ENCODE assay signal across 34 cellular contexts in genomic region chr14:21018286-21018685, GRCh38. TPM values are rescaled to one million over a fixed set of nuclear protein-coding genes. Genes with fewer than 3 reads are reported as not detected.
"Had no signal": no experiment of that assay in that cellular context is flagged by ENCODE, and none has a peak within 500 bp of the region (broad histone marks: within the 10 kb centered on the region; RNA-seq: fewer than 3 reads in every experiment).

No MANE protein-coding gene starts in this region.

- H3K4me3 Mint-ChIP-seq: activated B cell treated with CpG ODN at 0.5 μM for 24 hours; activated CD8-positive, alpha-beta T cell treated with anti-CD3 and anti-CD28 coated beads for 36 hours; activated naive CD4-positive, alpha-beta T cell treated with anti-CD3 and anti-CD28 coated beads for 36 hours; activated naive CD4-positive, alpha-beta T cell treated with anti-CD3 and anti-CD28 coated beads, Interleukin-2, amount 50 U/mL, for 24 hours; activated naive CD8-positive, alpha-beta T cell treated with anti-CD3 and anti-CD28 coated beads for 36 hours; activated naive CD8-positive, alpha-beta T cell treated with anti-CD3 and anti-CD28 coated beads, Interleukin-2, amount 50 U/mL, for 24 hours; activated T-cell treated with anti-CD3 and anti-CD28 coated beads, Interleukin-2, amount 50 U/mL, for 4 hours; central memory CD8-positive, alpha-beta T cell; effector memory CD8-positive, alpha-beta T cell; T-helper 17 cell; T-helper 2 cell treated with Interferon-gamma antibody and Interleukin-4, amounts not matched to agents 5 μg/mL and 100 μg/mL, for 36 hours had no signal

- H3K27me3 ChIP-seq: adrenal gland, body of pancreas, esophagus muscularis mucosa had no signal

- H3K9me3 ChIP-seq: adrenal gland, body of pancreas, esophagus muscularis mucosa had no signal

- H3K27ac Mint-ChIP-seq: activated B cell treated with CpG ODN at 0.5 μM for 24 hours; activated CD8-positive, alpha-beta T cell treated with anti-CD3 and anti-CD28 coated beads for 36 hours; activated naive CD4-positive, alpha-beta T cell treated with anti-CD3 and anti-CD28 coated beads for 36 hours; activated naive CD4-positive, alpha-beta T cell treated with anti-CD3 and anti-CD28 coated beads, Interleukin-2, amount 50 U/mL, for 24 hours; activated naive CD8-positive, alpha-beta T cell treated with anti-CD3 and anti-CD28 coated beads for 36 hours; activated naive CD8-positive, alpha-beta T cell treated with anti-CD3 and anti-CD28 coated beads, Interleukin-2, amount 50 U/mL, for 24 hours; activated T-helper 2 cell treated with anti-CD3 and anti-CD28 coated beads, Interferon-gamma antibody, Interleukin-2, Interleukin-4, amounts not matched to agents 10 μg/mL and 5 μg/mL and 100 μg/mL, durations not matched to agents 14 hours and 24 hours and 36 hours; effector memory CD8-positive, alpha-beta T cell; T-helper 17 cell; T-helper 2 cell treated with Interferon-gamma antibody and Interleukin-4, amounts not matched to agents 5 μg/mL and 100 μg/mL, for 36 hours had no signal

- H3K27ac ChIP-seq: adrenal gland, body of pancreas, WERI-Rb-1 had no signal

- H3K9me3 Mint-ChIP-seq: activated B cell treated with CpG ODN at 0.5 μM for 24 hours; activated CD8-positive, alpha-beta T cell treated with anti-CD3 and anti-CD28 coated beads for 36 hours; activated naive CD4-positive, alpha-beta T cell treated with anti-CD3 and anti-CD28 coated beads for 36 hours; activated naive CD4-positive, alpha-beta T cell treated with anti-CD3 and anti-CD28 coated beads, Interleukin-2, amount 50 U/mL, for 24 hours; activated naive CD8-positive, alpha-beta T cell treated with anti-CD3 and anti-CD28 coated beads for 36 hours; activated naive CD8-positive, alpha-beta T cell treated with anti-CD3 and anti-CD28 coated beads, Interleukin-2, amount 50 U/mL, for 24 hours; activated T-cell treated with anti-CD3 and anti-CD28 coated beads, Interleukin-2, amount 50 U/mL, for 4 hours; activated T-helper 2 cell treated with anti-CD3 and anti-CD28 coated beads, Interferon-gamma antibody, Interleukin-2, Interleukin-4, amounts not matched to agents 10 μg/mL and 5 μg/mL and 100 μg/mL, durations not matched to agents 14 hours and 24 hours and 36 hours; central memory CD8-positive, alpha-beta T cell; effector memory CD8-positive, alpha-beta T cell; T-helper 2 cell treated with Interferon-gamma antibody and Interleukin-4, amounts not matched to agents 5 μg/mL and 100 μg/mL, for 36 hours had no signal

- DNase-seq: activated B cell treated with CpG ODN at 0.5 μM for 24 hours; activated CD4-positive, alpha-beta T cell treated with anti-CD3 and anti-CD28 coated beads for 48 hours; activated CD4-positive, alpha-beta T cell treated with anti-CD3 and anti-CD28 coated beads, Interleukin-2, amount 50 U/mL, for 1 hour; activated CD4-positive, alpha-beta T cell treated with anti-CD3 and anti-CD28 coated beads, Interleukin-2, amount 50 U/mL, for 48 hours; activated CD8-positive, alpha-beta memory T cell treated with anti-CD3 and anti-CD28 coated beads for 24 hours; activated CD8-positive, alpha-beta T cell treated with anti-CD3 and anti-CD28 coated beads for 36 hours; activated effector memory CD4-positive, alpha-beta T cell treated with anti-CD3 and anti-CD28 coated beads, Interleukin-2, amount 50 U/mL, for 16 hours; activated naive CD4-positive, alpha-beta T cell treated with anti-CD3 and anti-CD28 coated beads for 36 hours; activated naive CD8-positive, alpha-beta T cell treated with anti-CD3 and anti-CD28 coated beads for 36 hours; activated naive CD8-positive, alpha-beta T cell treated with anti-CD3 and anti-CD28 coated beads, Interleukin-2, amount 50 U/mL, for 24 hours; activated T-cell treated with anti-CD3 and anti-CD28 coated beads, Interleukin-2, amount 50 U/mL, for 4 hours; adrenal gland; aorta; body of pancreas; cortex of kidney; dorsolateral prefrontal cortex; effector memory CD8-positive, alpha-beta T cell; erythroblast; foreskin melanocyte; head of caudate nucleus; T-helper 1 cell; T-helper 17 cell; T1000; WERI-Rb-1 had no signal

- H3K36me3 Mint-ChIP-seq: activated naive CD8-positive, alpha-beta T cell treated with anti-CD3 and anti-CD28 coated beads for 36 hours had no signal

- ATAC-seq: activated CD4-positive, CD25-positive, alpha-beta regulatory T cell treated with anti-CD3 and anti-CD28 coated beads, Interleukin-2, amount 50 U/mL, for 24 hours; activated CD8-positive, alpha-beta T cell treated with anti-CD3 and anti-CD28 coated beads for 36 hours; activated naive CD8-positive, alpha-beta T cell treated with anti-CD3 and anti-CD28 coated beads, Interleukin-2, amount 50 U/mL, for 24 hours; activated T-cell treated with anti-CD3 and anti-CD28 coated beads, Interleukin-2, amount 50 U/mL, for 4 hours; body of pancreas; effector memory CD8-positive, alpha-beta T cell; T-helper 17 cell had no signal

- H3K4me3 ChIP-seq: adrenal gland, body of pancreas, esophagus muscularis mucosa had no signal

- H3K4me1 Mint-ChIP-seq: activated naive CD8-positive, alpha-beta T cell treated with anti-CD3 and anti-CD28 coated beads for 36 hours; activated naive CD8-positive, alpha-beta T cell treated with anti-CD3 and anti-CD28 coated beads, Interleukin-2, amount 50 U/mL, for 24 hours had no signal

RNA-seq across cellular contexts. Expression of gene NDRG2, which starts 6.6 kb away (rescaled TPM):
- total RNA-seq: fibroblast of villous mesenchyme had no signal

RNA-seq across cellular contexts. Expression of gene TPPP2, which starts 11.7 kb away (rescaled TPM):
- total RNA-seq: activated B cell treated with CpG ODN at 0.5 μM for 24 hours; activated CD8-positive, alpha-beta T cell treated with anti-CD3 and anti-CD28 coated beads for 36 hours; activated naive CD4-positive, alpha-beta T cell treated with anti-CD3 and anti-CD28 coated beads for 36 hours; activated naive CD8-positive, alpha-beta T cell treated with anti-CD3 and anti-CD28 coated beads for 36 hours; activated T-cell treated with anti-CD3 and anti-CD28 coated beads, Interleukin-2, amount 50 U/mL, for 4 hours; activated T-helper 2 cell treated with anti-CD3 and anti-CD28 coated beads, Interferon-gamma antibody, Interleukin-2, Interleukin-4, amounts not matched to agents 10 μg/mL and 5 μg/mL and 100 μg/mL, durations not matched to agents 14 hours and 24 hours and 36 hours; aorta; cerebellum; esophagus muscularis mucosa; fibroblast of lung; fibroblast of villous mesenchyme; T-helper 17 cell had no signal
- polyA plus RNA-seq: aorta, fibroblast of lung had no signal

RNA-seq across cellular contexts. Expression of gene RNASE13, which starts 16.3 kb away (rescaled TPM):
- total RNA-seq: activated B cell treated with CpG ODN at 0.5 μM for 24 hours; activated CD8-positive, alpha-beta T cell treated with anti-CD3 and anti-CD28 coated beads for 36 hours; activated naive CD4-positive, alpha-beta T cell treated with anti-CD3 and anti-CD28 coated beads for 36 hours; activated naive CD8-positive, alpha-beta T cell treated with anti-CD3 and anti-CD28 coated beads for 36 hours; activated T-cell treated with anti-CD3 and anti-CD28 coated beads, Interleukin-2, amount 50 U/mL, for 4 hours; activated T-helper 2 cell treated with anti-CD3 and anti-CD28 coated beads, Interferon-gamma antibody, Interleukin-2, Interleukin-4, amounts not matched to agents 10 μg/mL and 5 μg/mL and 100 μg/mL, durations not matched to agents 14 hours and 24 hours and 36 hours; aorta; body of pancreas; cardiac septum; cerebellum; esophagus muscularis mucosa; fibroblast of lung; fibroblast of villous mesenchyme; T-helper 17 cell had no signal
- polyA plus RNA-seq: fibroblast of lung had no signal

RNA-seq across cellular contexts. Expression of gene SLC39A2, which starts 19.2 kb away (rescaled TPM):
- total RNA-seq: activated CD8-positive, alpha-beta T cell treated with anti-CD3 and anti-CD28 coated beads for 36 hours; activated naive CD4-positive, alpha-beta T cell treated with anti-CD3 and anti-CD28 coated beads for 36 hours; aorta; body of pancreas; cardiac septum; cerebellum; esophagus muscularis mucosa; fibroblast of villous mesenchyme; T-helper 17 cell had no signal
- polyA plus RNA-seq: aorta, fibroblast of lung had no signal

RNA-seq across cellular contexts. Expression of gene RNASE7, which starts 23.9 kb away (rescaled TPM):
- total RNA-seq: activated B cell treated with CpG ODN at 0.5 μM for 24 hours; activated CD8-positive, alpha-beta T cell treated with anti-CD3 and anti-CD28 coated beads for 36 hours; activated naive CD4-positive, alpha-beta T cell treated with anti-CD3 and anti-CD28 coated beads for 36 hours; activated naive CD8-positive, alpha-beta T cell treated with anti-CD3 and anti-CD28 coated beads for 36 hours; activated T-cell treated with anti-CD3 and anti-CD28 coated beads, Interleukin-2, amount 50 U/mL, for 4 hours; activated T-helper 2 cell treated with anti-CD3 and anti-CD28 coated beads, Interferon-gamma antibody, Interleukin-2, Interleukin-4, amounts not matched to agents 10 μg/mL and 5 μg/mL and 100 μg/mL, durations not matched to agents 14 hours and 24 hours and 36 hours; aorta; cardiac septum; cerebellum; esophagus muscularis mucosa; fibroblast of lung; fibroblast of villous mesenchyme; T-helper 17 cell had no signal
- polyA plus RNA-seq: aorta, fibroblast of lung had no signal
